1 cellular context compared by ENCODE assay signal in the genomic region with DNA sequence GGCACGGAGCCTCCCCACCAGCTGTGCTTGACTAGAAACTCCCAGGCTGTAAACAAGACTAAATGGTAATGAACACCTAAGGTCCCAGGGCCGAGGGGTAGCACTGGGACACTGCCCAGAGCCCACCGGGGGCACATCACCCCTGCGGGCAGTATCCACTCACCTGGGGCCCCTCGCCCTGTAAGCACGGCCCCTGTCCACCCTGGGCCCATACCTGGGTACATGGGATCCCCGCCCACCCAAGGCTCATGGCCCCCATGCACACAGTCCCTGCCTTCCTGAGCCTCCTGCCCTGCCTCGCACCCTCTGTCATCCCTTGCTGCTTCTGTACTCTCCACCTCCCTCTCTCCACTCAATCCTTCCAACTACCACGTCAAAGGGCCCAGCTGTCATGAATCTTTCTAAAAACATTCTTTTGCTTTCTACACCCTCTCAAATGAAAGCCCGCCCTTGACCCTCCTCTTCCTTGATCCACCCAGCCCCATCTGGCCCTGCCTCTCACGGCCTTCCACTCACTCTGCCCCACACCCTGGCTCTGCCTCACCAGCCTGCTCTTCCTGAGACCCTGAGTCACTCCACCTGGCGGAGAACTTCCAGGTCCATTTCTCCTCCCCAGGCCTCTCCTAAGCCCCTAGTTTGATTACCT.
TF ChIP-seq lines count a peak whose summit lies in the region.

No MANE protein-coding gene starts in this region.

TF ChIP-seq in HepG2, 621 proteins besides CTCF, POLR2A, EP300 and RAD21 (continued from another document):
- TF ChIP-seq, protein P1, sequence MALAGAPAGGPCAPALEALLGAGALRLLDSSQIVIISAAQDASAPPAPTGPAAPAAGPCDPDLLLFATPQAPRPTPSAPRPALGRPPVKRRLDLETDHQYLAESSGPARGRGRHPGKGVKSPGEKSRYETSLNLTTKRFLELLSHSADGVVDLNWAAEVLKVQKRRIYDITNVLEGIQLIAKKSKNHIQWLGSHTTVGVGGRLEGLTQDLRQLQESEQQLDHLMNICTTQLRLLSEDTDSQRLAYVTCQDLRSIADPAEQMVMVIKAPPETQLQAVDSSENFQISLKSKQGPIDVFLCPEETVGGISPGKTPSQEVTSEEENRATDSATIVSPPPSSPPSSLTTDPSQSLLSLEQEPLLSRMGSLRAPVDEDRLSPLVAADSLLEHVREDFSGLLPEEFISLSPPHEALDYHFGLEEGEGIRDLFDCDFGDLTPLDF (CRISPR knock-in tag; IDR thresholded peaks at IDR 0.05): no peak
- TF ChIP-seq, protein P2, sequence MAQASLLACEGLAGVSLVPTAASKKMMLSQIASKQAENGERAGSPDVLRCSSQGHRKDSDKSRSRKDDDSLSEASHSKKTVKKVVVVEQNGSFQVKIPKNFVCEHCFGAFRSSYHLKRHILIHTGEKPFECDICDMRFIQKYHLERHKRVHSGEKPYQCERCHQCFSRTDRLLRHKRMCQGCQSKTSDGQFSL (CRISPR knock-in tag; IDR thresholded peaks at IDR 0.05): no peak
- TF ChIP-seq ZNF577 (CRISPR knock-in tag; IDR thresholded peaks at IDR 0.05; ENCODE audit: borderline replicate concordance, low read depth) (no peak), ZNF138 (CRISPR knock-in tag; IDR thresholded peaks at IDR 0.05; ENCODE audit: low read depth) (no peak), MEIS1 (CRISPR knock-in tag; IDR thresholded peaks at IDR 0.05; ENCODE audit: borderline replicate concordance) (no peak), ZFP36L2 (CRISPR knock-in tag; IDR thresholded peaks at IDR 0.05) (no peak), ATM (IDR thresholded peaks at IDR 0.05; ENCODE audit: borderline replicate concordance) (no peak), SYNCRIP (IDR thresholded peaks at IDR 0.05; ENCODE audit: insufficient read depth, low read depth, low read length) (no peak), ESRRA (CRISPR knock-in tag; IDR thresholded peaks at IDR 0.05; ENCODE audit: low read depth) (no peak), MBD4 (IDR thresholded peaks at IDR 0.05; ENCODE audit: borderline replicate concordance, low read length) (no peak), ATF7-NPFF (CRISPR knock-in tag; IDR thresholded peaks at IDR 0.05; ENCODE audit: low read depth) (no peak), ZNF10 (CRISPR knock-in tag; IDR thresholded peaks at IDR 0.05; ENCODE audit: borderline replicate concordance, low read depth) (no peak), JUND (CRISPR knock-in tag; IDR thresholded peaks at IDR 0.05) (no peak)
- TF ChIP-seq, protein P3, sequence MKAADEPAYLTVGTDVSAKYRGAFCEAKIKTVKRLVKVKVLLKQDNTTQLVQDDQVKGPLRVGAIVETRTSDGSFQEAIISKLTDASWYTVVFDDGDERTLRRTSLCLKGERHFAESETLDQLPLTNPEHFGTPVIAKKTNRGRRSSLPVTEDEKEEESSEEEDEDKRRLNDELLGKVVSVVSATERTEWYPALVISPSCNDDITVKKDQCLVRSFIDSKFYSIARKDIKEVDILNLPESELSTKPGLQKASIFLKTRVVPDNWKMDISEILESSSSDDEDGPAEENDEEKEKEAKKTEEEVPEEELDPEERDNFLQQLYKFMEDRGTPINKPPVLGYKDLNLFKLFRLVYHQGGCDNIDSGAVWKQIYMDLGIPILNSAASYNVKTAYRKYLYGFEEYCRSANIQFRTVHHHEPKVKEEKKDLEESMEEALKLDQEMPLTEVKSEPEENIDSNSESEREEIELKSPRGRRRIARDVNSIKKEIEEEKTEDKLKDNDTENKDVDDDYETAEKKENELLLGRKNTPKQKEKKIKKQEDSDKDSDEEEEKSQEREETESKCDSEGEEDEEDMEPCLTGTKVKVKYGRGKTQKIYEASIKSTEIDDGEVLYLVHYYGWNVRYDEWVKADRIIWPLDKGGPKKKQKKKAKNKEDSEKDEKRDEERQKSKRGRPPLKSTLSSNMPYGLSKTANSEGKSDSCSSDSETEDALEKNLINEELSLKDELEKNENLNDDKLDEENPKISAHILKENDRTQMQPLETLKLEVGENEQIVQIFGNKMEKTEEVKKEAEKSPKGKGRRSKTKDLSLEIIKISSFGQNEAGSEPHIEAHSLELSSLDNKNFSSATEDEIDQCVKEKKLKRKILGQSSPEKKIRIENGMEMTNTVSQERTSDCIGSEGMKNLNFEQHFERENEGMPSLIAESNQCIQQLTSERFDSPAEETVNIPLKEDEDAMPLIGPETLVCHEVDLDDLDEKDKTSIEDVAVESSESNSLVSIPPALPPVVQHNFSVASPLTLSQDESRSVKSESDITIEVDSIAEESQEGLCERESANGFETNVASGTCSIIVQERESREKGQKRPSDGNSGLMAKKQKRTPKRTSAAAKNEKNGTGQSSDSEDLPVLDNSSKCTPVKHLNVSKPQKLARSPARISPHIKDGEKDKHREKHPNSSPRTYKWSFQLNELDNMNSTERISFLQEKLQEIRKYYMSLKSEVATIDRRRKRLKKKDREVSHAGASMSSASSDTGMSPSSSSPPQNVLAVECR (CRISPR knock-in tag; IDR thresholded peaks at IDR 0.05; ENCODE audit: borderline replicate concordance): no peak
- TF ChIP-seq, protein P4, sequence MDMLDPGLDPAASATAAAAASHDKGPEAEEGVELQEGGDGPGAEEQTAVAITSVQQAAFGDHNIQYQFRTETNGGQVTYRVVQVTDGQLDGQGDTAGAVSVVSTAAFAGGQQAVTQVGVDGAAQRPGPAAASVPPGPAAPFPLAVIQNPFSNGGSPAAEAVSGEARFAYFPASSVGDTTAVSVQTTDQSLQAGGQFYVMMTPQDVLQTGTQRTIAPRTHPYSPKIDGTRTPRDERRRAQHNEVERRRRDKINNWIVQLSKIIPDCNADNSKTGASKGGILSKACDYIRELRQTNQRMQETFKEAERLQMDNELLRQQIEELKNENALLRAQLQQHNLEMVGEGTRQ (IDR thresholded peaks at IDR 0.05; ENCODE audit: low read depth, low read length): no peak
- TF ChIP-seq, protein P4 (CRISPR knock-in tag; IDR thresholded peaks at IDR 0.05; ENCODE audit: borderline replicate concordance): no peak
- TF ChIP-seq, protein P5, sequence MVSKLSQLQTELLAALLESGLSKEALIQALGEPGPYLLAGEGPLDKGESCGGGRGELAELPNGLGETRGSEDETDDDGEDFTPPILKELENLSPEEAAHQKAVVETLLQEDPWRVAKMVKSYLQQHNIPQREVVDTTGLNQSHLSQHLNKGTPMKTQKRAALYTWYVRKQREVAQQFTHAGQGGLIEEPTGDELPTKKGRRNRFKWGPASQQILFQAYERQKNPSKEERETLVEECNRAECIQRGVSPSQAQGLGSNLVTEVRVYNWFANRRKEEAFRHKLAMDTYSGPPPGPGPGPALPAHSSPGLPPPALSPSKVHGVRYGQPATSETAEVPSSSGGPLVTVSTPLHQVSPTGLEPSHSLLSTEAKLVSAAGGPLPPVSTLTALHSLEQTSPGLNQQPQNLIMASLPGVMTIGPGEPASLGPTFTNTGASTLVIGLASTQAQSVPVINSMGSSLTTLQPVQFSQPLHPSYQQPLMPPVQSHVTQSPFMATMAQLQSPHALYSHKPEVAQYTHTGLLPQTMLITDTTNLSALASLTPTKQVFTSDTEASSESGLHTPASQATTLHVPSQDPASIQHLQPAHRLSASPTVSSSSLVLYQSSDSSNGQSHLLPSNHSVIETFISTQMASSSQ (IDR thresholded peaks at IDR 0.05; ENCODE audit: low read depth): no peak
- TF ChIP-seq, protein P5 (CRISPR knock-in tag; IDR thresholded peaks at IDR 0.05; ENCODE audit: borderline replicate concordance): no peak
- TF ChIP-seq, protein P6, sequence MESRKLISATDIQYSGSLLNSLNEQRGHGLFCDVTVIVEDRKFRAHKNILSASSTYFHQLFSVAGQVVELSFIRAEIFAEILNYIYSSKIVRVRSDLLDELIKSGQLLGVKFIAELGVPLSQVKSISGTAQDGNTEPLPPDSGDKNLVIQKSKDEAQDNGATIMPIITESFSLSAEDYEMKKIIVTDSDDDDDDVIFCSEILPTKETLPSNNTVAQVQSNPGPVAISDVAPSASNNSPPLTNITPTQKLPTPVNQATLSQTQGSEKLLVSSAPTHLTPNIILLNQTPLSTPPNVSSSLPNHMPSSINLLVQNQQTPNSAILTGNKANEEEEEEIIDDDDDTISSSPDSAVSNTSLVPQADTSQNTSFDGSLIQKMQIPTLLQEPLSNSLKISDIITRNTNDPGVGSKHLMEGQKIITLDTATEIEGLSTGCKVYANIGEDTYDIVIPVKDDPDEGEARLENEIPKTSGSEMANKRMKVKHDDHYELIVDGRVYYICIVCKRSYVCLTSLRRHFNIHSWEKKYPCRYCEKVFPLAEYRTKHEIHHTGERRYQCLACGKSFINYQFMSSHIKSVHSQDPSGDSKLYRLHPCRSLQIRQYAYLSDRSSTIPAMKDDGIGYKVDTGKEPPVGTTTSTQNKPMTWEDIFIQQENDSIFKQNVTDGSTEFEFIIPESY (CRISPR knock-in tag; IDR thresholded peaks at IDR 0.05): no peak
- TF ChIP-seq, protein P7, sequence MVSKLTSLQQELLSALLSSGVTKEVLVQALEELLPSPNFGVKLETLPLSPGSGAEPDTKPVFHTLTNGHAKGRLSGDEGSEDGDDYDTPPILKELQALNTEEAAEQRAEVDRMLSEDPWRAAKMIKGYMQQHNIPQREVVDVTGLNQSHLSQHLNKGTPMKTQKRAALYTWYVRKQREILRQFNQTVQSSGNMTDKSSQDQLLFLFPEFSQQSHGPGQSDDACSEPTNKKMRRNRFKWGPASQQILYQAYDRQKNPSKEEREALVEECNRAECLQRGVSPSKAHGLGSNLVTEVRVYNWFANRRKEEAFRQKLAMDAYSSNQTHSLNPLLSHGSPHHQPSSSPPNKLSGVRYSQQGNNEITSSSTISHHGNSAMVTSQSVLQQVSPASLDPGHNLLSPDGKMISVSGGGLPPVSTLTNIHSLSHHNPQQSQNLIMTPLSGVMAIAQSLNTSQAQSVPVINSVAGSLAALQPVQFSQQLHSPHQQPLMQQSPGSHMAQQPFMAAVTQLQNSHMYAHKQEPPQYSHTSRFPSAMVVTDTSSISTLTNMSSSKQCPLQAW (CRISPR knock-in tag; IDR thresholded peaks at IDR 0.05): no peak
